ENCODE assay signal across 19 cellular contexts in the genomic region with DNA sequence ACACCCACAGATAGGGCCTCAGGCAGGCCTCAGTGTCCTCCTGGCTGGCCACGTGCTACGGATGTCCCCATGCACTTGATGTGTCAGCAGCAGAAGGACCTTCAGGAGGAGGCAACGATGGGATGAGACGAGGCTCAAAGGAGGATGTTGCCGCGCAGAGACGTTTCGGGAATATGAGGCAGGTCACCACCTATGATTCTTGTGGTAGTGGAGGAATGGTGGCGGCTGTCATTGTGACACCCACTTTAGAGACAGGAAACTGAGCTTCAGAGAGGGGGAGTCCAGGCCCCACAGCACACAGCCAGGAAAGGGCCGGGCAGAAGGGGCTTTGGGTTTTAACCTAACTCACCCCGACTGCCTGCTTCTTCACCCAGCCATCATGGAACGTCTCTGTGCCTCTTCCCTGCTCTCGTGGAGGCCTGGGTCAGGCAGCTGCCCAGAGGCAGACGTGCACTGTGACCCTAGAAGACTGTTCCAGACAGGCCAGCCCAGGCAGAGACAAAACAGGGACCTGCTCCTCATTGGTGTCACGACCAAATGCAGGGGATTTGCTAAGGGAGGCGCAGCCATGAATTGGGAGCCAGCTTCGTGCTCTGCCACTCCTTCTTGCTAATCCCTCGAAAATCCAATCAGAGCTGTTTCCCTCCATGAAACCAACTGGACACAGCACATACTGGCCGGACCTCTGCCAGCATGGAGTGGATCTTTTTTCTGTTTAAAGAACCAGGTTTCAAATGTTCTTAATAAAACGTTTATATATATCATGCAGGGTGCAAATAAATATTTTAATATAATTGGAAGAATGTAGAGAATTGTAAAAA.
DNase-seq lines count a peak whose midpoint lies in the region; ATAC-seq, FAIRE-seq and TF ChIP-seq lines count a peak whose summit lies in the region.
"Had no signal": no experiment of that assay in that cellular context is flagged by ENCODE, and none has a peak within 500 bp of the region (broad histone marks: within the 10 kb centered on the region; RNA-seq: fewer than 3 reads in every experiment).

No MANE protein-coding gene starts in this region.

- ATAC-seq in right cardiac atrium (no peak), left lung (no peak), HG02763 (IDR thresholded peaks at IDR 0.05; ENCODE audit: unreplicated experiment) (no peak), GM18498 (IDR thresholded peaks at IDR 0.05; ENCODE audit: unreplicated experiment) (no peak)
- ATAC-seq: activated T-cell treated with anti-CD3 and anti-CD28 coated beads, Interleukin-2, amount 50 U/mL, for 72 hours had no signal

- WGBS in right cardiac atrium, result 91% methylated on average over 20 of the region's 20 CpGs
- WGBS in prostate gland, result 66% methylated on average over 20 of the region's 20 CpGs
- 79 to 86% (median 83%) methylated on average over 20 of the region's 20 CpGs for WGBS in small intestine, 3 donors

- H3K36me3 ChIP-seq in right atrium auricular region, result no peaks in the 10 kb centered on the region
- no peaks in the 10 kb centered on the region for H3K36me3 ChIP-seq in left lung
- no peaks in the 10 kb centered on the region for H3K36me3 ChIP-seq in prostate gland
- H3K36me3 ChIP-seq in small intestine (ENCODE audit: control insufficient read depth in 2 of 2, insufficient read depth in 2 of 2, low read length in 2 of 2), result no peaks in the 10 kb centered on the region
- H3K36me3 ChIP-seq: Peyer's patch had no signal

- TF ChIP-seq POLR2A in prostate gland (IDR thresholded peaks at IDR 0.05), result no peak

- H3K27me3 ChIP-seq in right atrium auricular region (no peaks in the 10 kb centered on the region), right cardiac atrium (ENCODE audit: control insufficient read depth, insufficient read depth) (no peaks in the 10 kb centered on the region), left lung (no peaks in the 10 kb centered on the region), prostate gland (replicated peaks; ENCODE audit: insufficient read depth) (no peaks in the 10 kb centered on the region), small intestine (ENCODE audit: control insufficient read depth in 2 of 2, insufficient read depth in 2 of 2, low read length in 2 of 2) (no peaks in the 10 kb centered on the region)
- H3K27me3 ChIP-seq: Peyer's patch had no signal

- H3K4me1 ChIP-seq in right atrium auricular region, result peaks cover 0 to 13% of the 10 kb centered on the region in 2 donors
- H3K4me1 ChIP-seq in right cardiac atrium (ENCODE audit: control insufficient read depth, insufficient read depth, low read length), result no peaks in the 10 kb centered on the region
- peaks cover 14 to 22% of the 10 kb centered on the region in 2 donors for H3K4me1 ChIP-seq in left lung
- H3K4me1 ChIP-seq in prostate gland (replicated peaks), result peaks cover 14% of the 10 kb centered on the region
- H3K4me1 ChIP-seq in small intestine (ENCODE audit: control insufficient read depth in 2 of 2, insufficient read depth in 1 of 2, low read depth in 1 of 2, low read length in 1 of 2), result no peaks in the 10 kb centered on the region
- H3K4me1 ChIP-seq: Peyer's patch had no signal

- TF ChIP-seq CTCF in right atrium auricular region (IDR thresholded peaks at IDR 0.05) (no peak), left lung (IDR thresholded peaks at IDR 0.05) (no peak), prostate gland (IDR thresholded peaks at IDR 0.05) (no peak)

- H3K9me3 ChIP-seq in right atrium auricular region (no peaks in the 10 kb centered on the region), right cardiac atrium (ENCODE audit: control insufficient read depth, low read length) (no peaks in the 10 kb centered on the region), left lung (no peaks in the 10 kb centered on the region), prostate gland (no peaks in the 10 kb centered on the region), small intestine (ENCODE audit: control insufficient read depth, low read depth) (no peaks in the 10 kb centered on the region)
- H3K9me3 ChIP-seq: Peyer's patch had no signal

- intact Hi-C loops in right cardiac atrium (cut with DNase I), result no loop called here
- intact Hi-C loops in left lung (cut with DNase I), result no loop called here
- intact Hi-C loops in prostate gland (cut with DNase I), result loop anchor here (2.0 to 10.0 kb wide), 3 partner anchors 69 to 189 kb away; no protein-coding TSS in a partner anchor

- H3K4me3 ChIP-seq in right atrium auricular region (no peak overlapping the region), right cardiac atrium (ENCODE audit: low read length) (no peak overlapping the region), left lung (no peak overlapping the region), prostate gland (no peak overlapping the region), small intestine (ENCODE audit: low read depth in 1 of 2, low read length in 2 of 2) (no peak overlapping the region)
- H3K4me3 ChIP-seq: Peyer's patch had no signal

- no peak for FAIRE-seq in small intestine (lab: Jason Lieb, UNC)
- FAIRE-seq: D721Med, islet of Langerhans had no signal

- DNase-seq in right atrium auricular region (ENCODE audit: low spot score) (peak; percentile 54), right cardiac atrium (no peak), left lung (no peak), prostate gland (ENCODE audit: low spot score) (peak; percentile 52), MV-4-11 (lab: John Stamatoyannopoulos, UW) (no peak), small intestine (no peak)
- DNase-seq: activated T-cell treated with anti-CD3 and anti-CD28 coated beads, Interleukin-2, amount 50 U/mL, for 72 hours; effector memory CD4-positive, alpha-beta T cell; H7; mesendoderm; NCI-H774; nucleus accumbens; Peyer's patch; stimulated activated CD4-positive, alpha-beta T cell treated with anti-CD3 and anti-CD28 coated beads, Interleukin-2, amount 100 ng/mL, for 24 hours; T1000 had no signal

- peak overlapping the region in 1 of 2 donors; percentile 93 for H3K27ac ChIP-seq in right atrium auricular region
- no peak overlapping the region for H3K27ac ChIP-seq in right cardiac atrium (ENCODE audit: low read length)
- H3K27ac ChIP-seq in left lung, result peak overlapping the region; percentile 48 to 77
- peak overlapping the region; percentile 76 to 88 for H3K27ac ChIP-seq in prostate gland
- H3K27ac ChIP-seq in small intestine (ENCODE audit: low read depth in 1 of 2, low read length in 1 of 2), result no peak overlapping the region

Comparison
In these comparisons a context has a peak if more than half of its experiments do, and no peak if none do; other contexts are left out.
1. DNase-seq: peak in right atrium auricular region (single experiment) and prostate gland (single experiment); none in right cardiac atrium (0 of 3), left lung (0 of 2), MV-4-11 (single experiment) and small intestine (single experiment).
2. H3K27ac ChIP-seq: peak in left lung (2 of 2) and prostate gland (2 of 2); none in right cardiac atrium (single experiment) and small intestine (0 of 2).